ENCODE assay signal across 8 cellular contexts in the genomic region with DNA sequence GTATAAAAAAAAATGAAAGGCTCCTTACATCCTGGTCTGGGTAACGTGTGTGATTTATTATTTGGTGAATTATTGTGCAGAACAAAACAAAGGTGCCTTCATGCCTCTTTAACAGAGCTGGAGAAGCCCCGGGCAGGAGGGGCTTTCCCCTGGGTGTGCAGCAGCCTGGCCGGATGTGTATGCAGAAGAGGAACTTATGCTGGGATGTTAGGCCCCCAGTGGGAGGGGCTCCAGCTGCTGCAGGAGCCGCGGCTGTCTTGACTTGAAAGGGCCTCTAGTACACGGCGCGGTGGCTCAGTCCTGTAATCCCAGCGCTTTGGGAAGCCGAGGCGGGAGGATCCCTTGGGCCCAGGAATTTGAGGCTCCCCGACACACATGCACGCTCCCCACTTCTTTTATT. TPM values are rescaled to one million over a fixed set of nuclear protein-coding genes. Genes with fewer than 3 reads are reported as not detected.
DNase-seq lines count a peak whose midpoint lies in the region; ATAC-seq and TF ChIP-seq lines count a peak whose summit lies in the region.

No MANE protein-coding gene starts in this region.

- no peaks in the 10 kb centered on the region for H3K9me2 ChIP-seq in DOHH2 (replicated peaks; ENCODE audit: control insufficient read depth, low read length)
- no peaks in the 10 kb centered on the region for H3K9me2 ChIP-seq in Karpas-422 (replicated peaks; ENCODE audit: insufficient read depth, low read length)

- ATAC-seq in GM21390 (IDR thresholded peaks at IDR 0.05; ENCODE audit: unreplicated experiment) (peak; percentile 100), esophagus mucosa (peak; percentile 60)

- H3K27me3 ChIP-seq in DOHH2 (ENCODE audit: control insufficient read depth, low read length) (no peaks in the 10 kb centered on the region), Karpas-422 (ENCODE audit: low read length) (no peaks in the 10 kb centered on the region), suprapubic skin (no peaks in the 10 kb centered on the region)

- TF ChIP-seq CTCF in DOHH2 (IDR thresholded peaks at IDR 0.05; ENCODE audit: low read depth, low read length, poor library complexity, severe bottlenecking) (no peak), suprapubic skin (IDR thresholded peaks at IDR 0.05) (no peak)

- H3K79me2 ChIP-seq in DOHH2 (ENCODE audit: control insufficient read depth, low read length), result no peaks in the 10 kb centered on the region
- no peaks in the 10 kb centered on the region for H3K79me2 ChIP-seq in Karpas-422 (ENCODE audit: low read length)

- DNase-seq in Karpas-422 (peak; percentile 82), NCI-H2107 treated with DMSO at 0.1 percent for 48 hours (lab: John Stamatoyannopoulos, UW; ENCODE audit: unreplicated experiment) (no peak), suprapubic skin (ENCODE audit: low spot score in 2 of 2) (no peak)
- DNase-seq in activated CD4-positive, alpha-beta T cell treated with anti-CD3 and anti-CD28 coated beads for 4 hours, result peak; percentile 46 to 60
- peak; percentile 38 to 65 (median 43) for DNase-seq in stimulated activated CD4-positive, alpha-beta T cell treated with anti-CD3 and anti-CD28 coated beads, TNF-alpha, amount 100 ng/mL, for 24 hours (ENCODE audit: low read depth in 3 of 3)

- no peaks in the 10 kb centered on the region for H4K20me1 ChIP-seq in DOHH2 (ENCODE audit: control insufficient read depth, insufficient read depth, low read depth, low read length)
- no peaks in the 10 kb centered on the region for H4K20me1 ChIP-seq in Karpas-422 (ENCODE audit: insufficient read depth, low read depth, low read length)

- H3K36me3 ChIP-seq in DOHH2 (ENCODE audit: control insufficient read depth, low read length) (no peaks in the 10 kb centered on the region), Karpas-422 (ENCODE audit: insufficient read depth, low read length) (no peaks in the 10 kb centered on the region), suprapubic skin (peaks cover 10% of the 10 kb centered on the region)

- H3K9me3 ChIP-seq in DOHH2 (ENCODE audit: control insufficient read depth, insufficient read depth, low read length) (no peaks in the 10 kb centered on the region), Karpas-422 (ENCODE audit: low read length) (no peaks in the 10 kb centered on the region), suprapubic skin (no peaks in the 10 kb centered on the region)

- peak overlapping the region; percentile 48 for H3K4me2 ChIP-seq in DOHH2 (ENCODE audit: low read length)
- H3K4me2 ChIP-seq in Karpas-422 (ENCODE audit: low read depth, low read length, poor library complexity, severe bottlenecking), result peak overlapping the region; percentile 44

- no peak for TF ChIP-seq EP300 in suprapubic skin (IDR thresholded peaks at IDR 0.05)

- H3K4me1 ChIP-seq in DOHH2 (ENCODE audit: control insufficient read depth, low read length), result peaks cover 16% of the 10 kb centered on the region
- peaks cover 16% of the 10 kb centered on the region for H3K4me1 ChIP-seq in Karpas-422 (ENCODE audit: low read length)
- H3K4me1 ChIP-seq in suprapubic skin, result no peaks in the 10 kb centered on the region

- H3K27ac ChIP-seq in DOHH2 (ENCODE audit: low read depth, low read length) (no peak overlapping the region), Karpas-422 (ENCODE audit: low read length) (no peak overlapping the region), suprapubic skin (no peak overlapping the region)

- 49% methylated on average over 13 of the region's 13 CpGs for WGBS in suprapubic skin

- no peak overlapping the region for H2AFZ ChIP-seq in Karpas-422 (ENCODE audit: low read length)

- no peak overlapping the region; the same call in 1 of the 2 replicates for H3K4me3 ChIP-seq in DOHH2 (ENCODE audit: low read length)
- H3K4me3 ChIP-seq in Karpas-422 (ENCODE audit: low read length), result no peak overlapping the region
- H3K4me3 ChIP-seq in suprapubic skin, result no peak overlapping the region

- no peak for TF ChIP-seq POLR2A in suprapubic skin (IDR thresholded peaks at IDR 0.05)

- 0 out of 2 replicates have a peak overlapping the region, but pooled peaks have one; percentile 8 for H3K9ac ChIP-seq in Karpas-422 (ENCODE audit: low read length)

- H3F3A ChIP-seq in DOHH2 (ENCODE audit: control insufficient read depth, insufficient read depth), result peaks cover 2% of the 10 kb centered on the region; the same call in 1 of the 2 replicates

RNA-seq across cellular contexts. Expression of a gene that starts 16.0 kb away (rescaled TPM):
- total RNA-seq in Karpas-422 (2014; rRNA removed; shearing (Covaris generic); ENCODE audit: low replicate concordance), result 29.1 and 55.4 TPM in 2 replicates
- total RNA-seq in esophagus mucosa (18.2 TPM), suprapubic skin (10 to 100 TPM; 16.4 to 33.2 (median 29.3) TPM)

Comparison
In these comparisons a context has a peak if more than half of its experiments do, and no peak if none do; other contexts are left out.
1. DNase-seq: peak in Karpas-422 (single experiment), activated CD4-positive, alpha-beta T cell treated with anti-CD3 and anti-CD28 coated beads for 4 hours (2 of 2) and stimulated activated CD4-positive, alpha-beta T cell treated with anti-CD3 and anti-CD28 coated beads, TNF-alpha, amount 100 ng/mL, for 24 hours (3 of 3); none in NCI-H2107 treated with DMSO at 0.1 percent for 48 hours (single experiment) and suprapubic skin (0 of 2).